Comparison of ENCODE assay signal across 8 cellular contexts in genomic region chr16:81149614-81150013, GRCh38.
"Had no signal": no experiment of that assay in that cellular context is flagged by ENCODE, and none has a peak within 500 bp of the region (broad histone marks: within the 10 kb centered on the region; RNA-seq: fewer than 3 reads in every experiment).

No MANE protein-coding gene starts in this region.

- H3K27ac ChIP-seq: KMS-11 had no signal

- H3K9me3 ChIP-seq: HAP-1 had no signal

- H3K4me2 ChIP-seq: GM23338, KMS-11 had no signal

- H3K36me3 ChIP-seq: HAP-1 had no signal

- H3K9ac ChIP-seq: KMS-11 had no signal

- FAIRE-seq: HTR-8/SVneo had no signal

- H3K4me3 ChIP-seq: GM23338, HAP-1 had no signal

- DNase-seq: H7, HFFc6, KBM-7 had no signal

- ATAC-seq: GM23338, HCT116 had no signal

- H3K4me1 ChIP-seq: HAP-1 had no signal

- H2AFZ ChIP-seq: GM23338 had no signal
